25 cellular contexts compared by ENCODE assay signal in genomic region chr22:37057796-37058510, GRCh38. TPM values are rescaled to one million over a fixed set of nuclear protein-coding genes. Genes with fewer than 3 reads are reported as not detected.
A peak's percentile ranks its signal among the peaks of the same experiment; 100 is the strongest.
DNase-seq lines count a peak whose midpoint lies in the region; ATAC-seq and TF ChIP-seq lines count a peak whose summit lies in the region.
"Had no signal": no experiment of that assay in that cellular context is flagged by ENCODE, and none has a peak within 500 bp of the region (broad histone marks: within the 10 kb centered on the region; RNA-seq: fewer than 3 reads in every experiment).

No MANE protein-coding gene starts in this region.

- H2AFZ ChIP-seq in osteoblast (ENCODE audit: low read length) (no peak overlapping the region), mammary epithelial cell (ENCODE audit: low read depth, low read length) (no peak overlapping the region)
- H2AFZ ChIP-seq: GM23248 had no signal

- no peak overlapping the region for H3K4me2 ChIP-seq in osteoblast (ENCODE audit: insufficient read depth, low read length)
- no peak overlapping the region for H3K4me2 ChIP-seq in mammary epithelial cell (ENCODE audit: insufficient read depth, low read depth, low read length)
- H3K4me2 ChIP-seq: A549; BLaER1 treated with 17β-estradiol and CSF1 and Interleukin-3, amounts not matched to agents 10 nM and 100 nM had no signal

- H3K4me3 ChIP-seq in right cardiac atrium (ENCODE audit: low read length) = no peak overlapping the region
- no peak overlapping the region for H3K4me3 ChIP-seq in osteoblast (ENCODE audit: insufficient read depth, low read length)
- no peak overlapping the region for H3K4me3 ChIP-seq in H7 (ENCODE audit: insufficient read depth, low read depth, low read length)
- H3K4me3 ChIP-seq in mammary epithelial cell (replicated peaks in 1 of 3; ENCODE audit: insufficient read depth in 1 of 3, low read depth in 2 of 3, low read length in 3 of 3) = no peak overlapping the region
- H3K4me3 ChIP-seq: A549; BLaER1 treated with 17β-estradiol and CSF1 and Interleukin-3, amounts not matched to agents 10 nM and 100 nM; GM12878; GM23248 had no signal

- WGBS in right cardiac atrium = 91% methylated on average over 12 of the region's 12 CpGs
- 93% methylated on average over 12 of the region's 12 CpGs for WGBS in mammary epithelial cell (ENCODE audit: low coverage, missing lambda C conversion rate)

- CTCF ChIA-PET in mammary epithelial cell (lab: Charles Lee; ENCODE audit: low non-redundant PET) = no interaction called here

- DNase-seq in right cardiac atrium = peak in 2 of 3 donors; percentile 7 to 20
- DNase-seq in left ventricle myocardium superior = no peak
- no peak for DNase-seq in caudate nucleus (lab: John Stamatoyannopoulos, UW)
- peak; percentile 65 for DNase-seq in osteoblast (ENCODE audit: insufficient read length, low spot score, missing footprints)
- no peak for DNase-seq in H7
- no peak for DNase-seq in activated CD4-positive, alpha-beta T cell treated with anti-CD3 and anti-CD28 coated beads for 4 hours
- DNase-seq in mammary epithelial cell = no peak
- DNase-seq: 8988T; ACHN; AML-193; BE2C; CD4-positive, alpha-beta T cell; CD8-positive, alpha-beta memory T cell; DMS 273 treated with DMSO at 0.1 percent for 48 hours; DMS79; EL; GDM1; GM23248; H9; HFFc6 had no signal

- no peaks in the 10 kb centered on the region for H3K9me3 ChIP-seq in right cardiac atrium (ENCODE audit: control insufficient read depth, low read length)
- H3K9me3 ChIP-seq in osteoblast (ENCODE audit: low read depth, low read length) = no peaks in the 10 kb centered on the region
- H3K9me3 ChIP-seq in mammary epithelial cell (replicated peaks; ENCODE audit: insufficient read depth, low read length) = no peaks in the 10 kb centered on the region
- H3K9me3 ChIP-seq: A549; BE2C; BLaER1 treated with 17β-estradiol and CSF1 and Interleukin-3, amounts not matched to agents 10 nM and 100 nM had no signal

- no peaks in the 10 kb centered on the region for H3K27me3 ChIP-seq in right cardiac atrium (ENCODE audit: control insufficient read depth, insufficient read depth)
- no peaks in the 10 kb centered on the region for H3K27me3 ChIP-seq in osteoblast (ENCODE audit: insufficient read depth, low read length)
- H3K27me3 ChIP-seq in H7 (ENCODE audit: control insufficient read depth, insufficient read depth, low read length) = no peaks in the 10 kb centered on the region
- no peaks in the 10 kb centered on the region for H3K27me3 ChIP-seq in mammary epithelial cell (ENCODE audit: insufficient read depth, low read length)
- H3K27me3 ChIP-seq: BE2C; BLaER1 treated with 17β-estradiol and CSF1 and Interleukin-3, amounts not matched to agents 10 nM and 100 nM had no signal

- ATAC-seq in right cardiac atrium = no peak
- no peak for ATAC-seq in left ventricle myocardium superior
- ATAC-seq: GM12878 had no signal

- H3K9ac ChIP-seq in mammary epithelial cell (ENCODE audit: insufficient read depth, low read length) = no peak overlapping the region
- H3K9ac ChIP-seq: BLaER1 treated with 17β-estradiol and CSF1 and Interleukin-3, amounts not matched to agents 10 nM and 100 nM; GM23248 had no signal

- dilution Hi-C loops in mammary epithelial cell (cut with HindIII; ENCODE audit: low sequenced_read_pairs) = loop anchor here (10.0 kb wide), 5 partner anchors 127 to 377 kb away; partner anchors contain the start of genes C1QTNF6 and SSTR3

- intact Hi-C loops in right cardiac atrium (cut with DNase I) = no loop called here
- intact Hi-C loops in left ventricle myocardium superior (cut with micrococcal nuclease) = no loop called here
- intact Hi-C loops in mammary epithelial cell (cut with micrococcal nuclease) = no loop called here

- in situ Hi-C loops in mammary epithelial cell (cut with MboI; ENCODE audit: low sequenced_read_pairs in 2 of 2) = no loop called here

- H4K20me1 ChIP-seq in osteoblast (ENCODE audit: insufficient read depth, low read length) (no peaks in the 10 kb centered on the region), mammary epithelial cell (ENCODE audit: insufficient read depth, low read length) (no peaks in the 10 kb centered on the region)

- H3K27ac ChIP-seq in right cardiac atrium (ENCODE audit: low read length) (no peak overlapping the region), caudate nucleus (ENCODE audit: low read depth, low read length) (peak overlapping the region; percentile 27), osteoblast (ENCODE audit: low read depth, low read length) (no peak overlapping the region), mammary epithelial cell (ENCODE audit: insufficient read depth, low read depth, low read length) (no peak overlapping the region)
- H3K27ac ChIP-seq: A549; BLaER1 treated with 17β-estradiol and CSF1 and Interleukin-3, amounts not matched to agents 10 nM and 100 nM; GM23248 had no signal

- no TSS peak for BruUV-seq in mammary epithelial cell (replicated peaks; lab: Mats Ljungman, UMichigan)

- H3K4me1 ChIP-seq in right cardiac atrium (ENCODE audit: control insufficient read depth, insufficient read depth, low read length) (no peaks in the 10 kb centered on the region), osteoblast (ENCODE audit: insufficient read depth, low read length) (no peaks in the 10 kb centered on the region), mammary epithelial cell (ENCODE audit: insufficient read depth, low read length) (no peaks in the 10 kb centered on the region)
- H3K4me1 ChIP-seq: A549 had no signal

- H3K79me2 ChIP-seq in osteoblast (ENCODE audit: insufficient read depth, low read length) (no peaks in the 10 kb centered on the region), mammary epithelial cell (ENCODE audit: insufficient read depth, low read length) (no peaks in the 10 kb centered on the region)

- H3K36me3 ChIP-seq in osteoblast (ENCODE audit: insufficient read depth, low read length) = peaks cover 20% of the 10 kb centered on the region
- peaks cover 4% of the 10 kb centered on the region for H3K36me3 ChIP-seq in H7 (replicated peaks; ENCODE audit: control insufficient read depth, insufficient read depth, low read length)
- peaks cover 2% of the 10 kb centered on the region for H3K36me3 ChIP-seq in mammary epithelial cell (ENCODE audit: insufficient read depth, low read length)

- TF ChIP-seq CTCF in osteoblast (IDR thresholded peaks at IDR 0.05; ENCODE audit: extremely low read depth, low read depth, low read length) (no peak), mammary epithelial cell (conservative IDR thresholded peaks at IDR 0.05 in 1 of 2, IDR thresholded peaks at IDR 0.05 in 1 of 2; ENCODE audit: extremely low read depth in 1 of 2, insufficient read depth in 1 of 2, low read depth in 1 of 2, low read length in 2 of 2) (no peak)

RNA-seq across cellular contexts. Expression of gene KCTD17, which starts 6.4 kb away (rescaled TPM):
- total RNA-seq in right cardiac atrium = 10 to 100 TPM; 24.8 to 37.8 (median 32.2) TPM
- 34.4 TPM for polyA plus RNA-seq in right cardiac atrium
- 9.8 TPM for total RNA-seq in left ventricle myocardium superior
- total RNA-seq in osteoblast = 22.7 and 25.0 TPM in 2 replicates
- 29.5 and 31.1 TPM in 2 replicates for total RNA-seq in H7 (2014; rRNA removed; shearing (Covaris generic))
- total RNA-seq in mammary epithelial cell = 10 to 100 TPM; 19.2 to 25.9 TPM
- polyA plus RNA-seq in mammary epithelial cell = 18.4 TPM
- polyA minus RNA-seq in mammary epithelial cell = 29.2 TPM

RNA-seq across cellular contexts. Expression of gene MPST, which starts 38.4 kb away (rescaled TPM):
- total RNA-seq in right cardiac atrium (10 to 100 TPM; 49.6 to 65.7 (median 54.2) TPM), left ventricle myocardium superior (56.7 TPM), osteoblast (82.5 and 91.6 TPM in 2 replicates), mammary epithelial cell (10 to 100 TPM; 40.1 to 81.0 TPM)
- polyA plus RNA-seq in right cardiac atrium (93.0 TPM), mammary epithelial cell (40.7 TPM)
- total RNA-seq in H7 (2014; rRNA removed; shearing (Covaris generic)) = 188 and 201 TPM in 2 replicates
- 13.8 TPM for polyA minus RNA-seq in mammary epithelial cell

RNA-seq across cellular contexts. Expression of gene TST, which starts 38.7 kb away (rescaled TPM):
- total RNA-seq in right cardiac atrium = 10 to 100 TPM; 31.7 to 53.6 (median 36.6) TPM
- polyA plus RNA-seq in right cardiac atrium = 67.9 TPM
- total RNA-seq in left ventricle myocardium superior = 45.8 TPM
- total RNA-seq in osteoblast = 53.6 and 63.3 TPM in 2 replicates
- total RNA-seq in H7 (2014; rRNA removed; shearing (Covaris generic)) = 39.9 and 45.7 TPM in 2 replicates
- 10 to 100 TPM; 20.4 to 40.2 TPM for total RNA-seq in mammary epithelial cell
- polyA plus RNA-seq in mammary epithelial cell = 33.2 TPM
- 5.8 TPM for polyA minus RNA-seq in mammary epithelial cell
- total RNA-seq: CD4-positive, alpha-beta T cell had no signal

RNA-seq across cellular contexts. Expression of gene TMPRSS6, which starts 51.6 kb away (rescaled TPM):
- total RNA-seq in right cardiac atrium (not detected), left ventricle myocardium superior (not detected), osteoblast (not detected in 2 replicates), mammary epithelial cell (not detected)
- polyA plus RNA-seq in right cardiac atrium (not detected), mammary epithelial cell (not detected)
- total RNA-seq in H7 (2014; rRNA removed; shearing (Covaris generic)) = not detected in 2 replicates
- not detected for polyA minus RNA-seq in mammary epithelial cell
- total RNA-seq: GM23248, H1, H9, HFFc6 had no signal
- polyA plus RNA-seq: A549, CD14-positive monocyte had no signal

Comparison
In these comparisons a context has a peak if more than half of its experiments do, and no peak if none do; other contexts are left out.
1. DNase-seq: peak in right cardiac atrium (2 of 3) and osteoblast (single experiment); none in left ventricle myocardium superior (single experiment), caudate nucleus (0 of 61), H7 (single experiment), activated CD4-positive, alpha-beta T cell treated with anti-CD3 and anti-CD28 coated beads for 4 hours (0 of 2) and mammary epithelial cell (single experiment).